9 cellular contexts compared by ENCODE assay signal in genomic region chr17:2710804-2711607, GRCh38. TPM values are rescaled to one million over a fixed set of nuclear protein-coding genes. Genes with fewer than 3 reads are reported as not detected.
DNase-seq lines count a peak whose midpoint lies in the region; ATAC-seq and TF ChIP-seq lines count a peak whose summit lies in the region.
"Had no signal": no experiment of that assay in that cellular context is flagged by ENCODE, and none has a peak within 500 bp of the region (broad histone marks: within the 10 kb centered on the region; RNA-seq: fewer than 3 reads in every experiment).

No MANE protein-coding gene starts in this region.

- TF ChIP-seq POLR2A in thyroid gland (IDR thresholded peaks at IDR 0.05) = no peak

- CTCF ChIA-PET in T-cell (lab: Charles Lee) = no interaction called here

- peak overlapping the region; percentile 81 to 85 (median 85) for H3K4me3 Mint-ChIP-seq in T-cell

- POLR2A ChIA-PET in T-cell (lab: Charles Lee) = interaction anchor here in 1 of 2 donors (0.6 kb wide), 1 partner anchor 104 kb away, joined by 3 read pairs; no protein-coding TSS in a partner anchor

- H3K27me3 Mint-ChIP-seq in T-cell = no peaks in the 10 kb centered on the region

- H3K27ac Mint-ChIP-seq in T-cell = peak overlapping the region in 1 of 2 donors; percentile 79

- DNase-seq in NCI-H748 (lab: John Stamatoyannopoulos, UW; ENCODE audit: unreplicated experiment) (peak; percentile 69), NCI-H748 treated with DMSO at 0.1 percent for 48 hours (lab: John Stamatoyannopoulos, UW) (no peak), T-cell (peak in 12 of 34 experiments; percentile 13 to 44 (median 24)), dorsolateral prefrontal cortex (peak in 1 of 10 donors; percentile 56), thyroid gland (no peak), NCI-H524 (lab: John Stamatoyannopoulos, UW) (no peak)

- H3K4me1 Mint-ChIP-seq in T-cell = peaks cover 35 to 42% (median 40%) of the 10 kb centered on the region in 3 donors

- no peak for TF ChIP-seq CTCF in dorsolateral prefrontal cortex (IDR thresholded peaks at IDR 0.05 in 54 of 56, conservative IDR thresholded peaks at IDR 0.05 in 2 of 56; ENCODE audit: low read depth in 1 of 56, partially characterized antibody in 56 of 56)
- no peak for TF ChIP-seq CTCF in thyroid gland (IDR thresholded peaks at IDR 0.05)

- WGBS in thyroid gland, 2 donors = 2% methylated on average over 14 of the region's 82 CpGs; no CpG with 5 or more reads in 1 of the 2 donors

- H3K9me3 ChIP-seq in mucosa of rectum (ENCODE audit: control insufficient read depth in 2 of 2, low read length in 2 of 2) = no peaks in the 10 kb centered on the region
- H3K9me3 ChIP-seq in thyroid gland = no peaks in the 10 kb centered on the region

- H3K27me3 ChIP-seq in dorsolateral prefrontal cortex (no peaks in the 10 kb centered on the region), mucosa of rectum (ENCODE audit: control insufficient read depth in 2 of 2, insufficient read depth in 2 of 2, low read length in 2 of 2) (no peaks in the 10 kb centered on the region), thyroid gland (no peaks in the 10 kb centered on the region)

- no peaks in the 10 kb centered on the region for H3K9me3 Mint-ChIP-seq in T-cell

- no peaks in the 10 kb centered on the region for H3K36me3 Mint-ChIP-seq in T-cell

- H3K36me3 ChIP-seq in mucosa of rectum (ENCODE audit: control insufficient read depth in 2 of 2, insufficient read depth in 2 of 2, low read length in 2 of 2) (no peaks in the 10 kb centered on the region), thyroid gland (no peaks in the 10 kb centered on the region)

- peak overlapping the region; percentile 55 to 98 (median 89) for H3K4me3 ChIP-seq in dorsolateral prefrontal cortex
- H3K4me3 ChIP-seq in mucosa of rectum (ENCODE audit: low read length in 2 of 2) = peak overlapping the region; percentile 70 to 80
- H3K4me3 ChIP-seq in thyroid gland (replicated peaks in 1 of 3) = peak overlapping the region; percentile 62 to 81 (median 77)

- intact Hi-C loops in dorsolateral prefrontal cortex (cut with DNase I) = loop anchor here (5.0 kb wide), 2 partner anchors 319 to 336 kb away; no protein-coding TSS in a partner anchor
- intact Hi-C loops in thyroid gland (cut with DNase I) = no loop called here

- H3K27ac ChIP-seq in dorsolateral prefrontal cortex (peak overlapping the region in 34 of 59 donors; percentile 4 to 96 (median 86)), mucosa of rectum (ENCODE audit: low read depth in 2 of 2, low read length in 2 of 2) (peak overlapping the region; percentile 88 to 89), thyroid gland (peak overlapping the region in 1 of 3 donors; percentile 48)

- peaks cover 39 to 40% of the 10 kb centered on the region in 2 donors for H3K4me1 ChIP-seq in mucosa of rectum (ENCODE audit: control insufficient read depth in 2 of 2, insufficient read depth in 2 of 2, low read length in 2 of 2)
- H3K4me1 ChIP-seq in thyroid gland = peaks cover 44 to 46% of the 10 kb centered on the region in 2 donors

- ATAC-seq in HG03039 (IDR thresholded peaks at IDR 0.05; ENCODE audit: unreplicated experiment) (peak; percentile 26), T-cell (replicated peaks in 1 of 4) (peak; percentile 13 to 39 (median 32))

- H3K9ac ChIP-seq in mucosa of rectum (ENCODE audit: low read depth in 1 of 2, low read length in 2 of 2) = peak overlapping the region; percentile 64 to 91

RNA-seq across cellular contexts. Expression of gene CLUH, which starts 0.6 kb away (rescaled TPM):
- total RNA-seq in T-cell = 10 to 100 TPM; 40.0 to 73.3 (median 67.2) TPM
- total RNA-seq in dorsolateral prefrontal cortex = 10 to 100 TPM; 46.1 to 95.4 (median 67.1) TPM
- total RNA-seq in thyroid gland = 10 to 100 TPM; 45.7 to 99.2 (median 78.6) TPM

RNA-seq across cellular contexts. Expression of gene CCDC92B, which starts 38.4 kb away (rescaled TPM):
- total RNA-seq in T-cell (under 1 TPM in 4 of 5 donors, not detected in 1; 0.13 to 0.53 (median 0.27) TPM), dorsolateral prefrontal cortex (10 to 100 TPM in 119 of 120 experiments, 1 to 10 TPM in 1; 6.9 to 29.3 (median 18.3) TPM), thyroid gland (under 1 TPM in 1 of 4 donors, not detected in 3; 0.25 TPM)
- total RNA-seq: glomerular endothelial cell had no signal

Comparison
In these comparisons a context has a peak if more than half of its experiments do, and no peak if none do; other contexts are left out.
1. RNA of gene CCDC92B, which starts 38.4 kb away (total RNA-seq): 6.9 to 29.3 TPM in dorsolateral prefrontal cortex; 0.13 to 0.53 TPM in T-cell and 0.25 TPM in thyroid gland; every median in the first group is over 4 times any median in the second.
2. Peak in every context shown above with its lines, with median percentiles within 50 percentile points of each other: H3K4me3 ChIP-seq.